Comparison of ENCODE assay signal across 8 cellular contexts in the genomic region with DNA sequence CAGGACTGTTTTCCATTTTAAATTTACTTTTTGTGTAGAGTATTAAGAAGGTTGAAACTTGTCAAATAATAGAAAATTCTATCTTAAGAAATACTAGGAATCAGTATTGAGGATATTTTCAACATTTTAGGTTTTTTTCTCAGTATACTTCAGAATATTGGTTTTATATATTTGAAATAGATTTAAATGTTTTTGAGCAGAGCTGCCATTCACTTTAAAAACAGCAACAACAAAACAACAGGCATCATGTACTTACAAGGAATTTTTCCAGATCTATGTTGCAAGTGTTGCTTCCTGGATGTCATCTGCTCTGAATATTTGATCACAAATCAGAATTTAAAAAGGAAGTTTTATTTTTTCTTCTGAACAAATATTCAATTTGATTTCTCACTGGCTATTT.
"Had no signal": no experiment of that assay in that cellular context is flagged by ENCODE, and none has a peak within 500 bp of the region (broad histone marks: within the 10 kb centered on the region; RNA-seq: fewer than 3 reads in every experiment).

No MANE protein-coding gene starts in this region.

- ATAC-seq: GM12878 had no signal

- DNase-seq: GDM1, GF-D8 had no signal

- FAIRE-seq: G401.6, GM12878, GM12891, GM12892, GM18507, GM19239 had no signal

- H3K4me3 ChIP-seq: GM12878 had no signal
